ENCODE assay signal across 27 cellular contexts in the genomic region with DNA sequence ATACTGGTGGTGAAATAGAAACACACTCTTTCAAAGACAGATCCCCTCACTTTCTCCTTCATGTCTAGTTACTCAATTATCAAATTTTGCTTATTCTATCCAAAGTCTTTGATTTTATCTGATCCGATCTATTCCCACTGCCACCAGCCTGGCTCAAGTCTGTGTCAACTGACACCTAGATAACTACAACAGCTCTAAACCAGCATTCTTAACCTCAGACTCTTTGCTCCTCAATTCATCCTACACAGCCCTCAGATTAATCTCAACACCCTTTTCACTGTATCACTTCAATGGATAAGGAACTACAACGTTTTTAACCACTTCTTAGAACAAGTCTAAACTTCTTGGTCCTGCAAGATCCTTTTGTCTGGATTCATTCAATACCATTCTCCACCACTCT.
"Had no signal": no experiment of that assay in that cellular context is flagged by ENCODE, and none has a peak within 500 bp of the region (broad histone marks: within the 10 kb centered on the region; RNA-seq: fewer than 3 reads in every experiment).

No MANE protein-coding gene starts in this region.

- H3K27ac ChIP-seq: brain microvascular endothelial cell, heart left ventricle, lower lobe of right lung, neutrophil, psoas muscle, stomach, thyroid gland, upper lobe of right lung had no signal

- H3K36me3 ChIP-seq: brain microvascular endothelial cell, heart left ventricle, lower lobe of right lung, neutrophil, stomach, thyroid gland, upper lobe of right lung had no signal

- H3K27me3 Mint-ChIP-seq: activated CD8-positive, alpha-beta T cell treated with anti-CD3 and anti-CD28 coated beads for 36 hours; activated naive CD8-positive, alpha-beta T cell treated with anti-CD3 and anti-CD28 coated beads, Interleukin-2, amount 10 ng/mL, durations not matched to agents 7 days and 5 days; effector memory CD8-positive, alpha-beta T cell; stimulated activated naive B cell treated with anti-CD40 and anti-IgM and Interleukin-4, amounts not matched to agents 10 μg/mL and 1 μg/mL and 100 μg/mL, for 72 hours had no signal

- H3K4me3 Mint-ChIP-seq: activated CD8-positive, alpha-beta T cell treated with anti-CD3 and anti-CD28 coated beads for 36 hours; activated naive CD8-positive, alpha-beta T cell treated with anti-CD3 and anti-CD28 coated beads, Interleukin-2, amount 10 ng/mL, durations not matched to agents 7 days and 5 days; effector memory CD8-positive, alpha-beta T cell; nephron; stimulated activated naive B cell treated with anti-CD40 and anti-IgM and Interleukin-4, amounts not matched to agents 10 μg/mL and 1 μg/mL and 100 μg/mL, for 72 hours had no signal

- H3K4me3 ChIP-seq: heart left ventricle, lower lobe of right lung, psoas muscle, smooth muscle cell, stomach, thyroid gland, upper lobe of right lung had no signal

- ATAC-seq: activated T-cell treated with anti-CD3 and anti-CD28 coated beads, Interleukin-2, amount 50 U/mL, for 72 hours; esophagus mucosa; heart left ventricle; lower lobe of right lung; psoas muscle; stimulated activated naive B cell treated with anti-CD40 and anti-IgM and Interleukin-4, amounts not matched to agents 10 μg/mL and 1 μg/mL and 100 μg/mL, for 72 hours; upper lobe of right lung had no signal

- H3K27ac Mint-ChIP-seq: activated naive CD8-positive, alpha-beta T cell treated with anti-CD3 and anti-CD28 coated beads, Interleukin-2, amount 10 ng/mL, durations not matched to agents 7 days and 5 days; nephron; stimulated activated naive B cell treated with anti-CD40 and anti-IgM and Interleukin-4, amounts not matched to agents 10 μg/mL and 1 μg/mL and 100 μg/mL, for 72 hours had no signal

- FAIRE-seq: astrocyte, endothelial cell of umbilical vein had no signal

- H3K27me3 ChIP-seq: brain microvascular endothelial cell, heart left ventricle, neutrophil, stomach, thyroid gland, upper lobe of right lung had no signal

- H3K9me3 ChIP-seq: neutrophil, psoas muscle, stomach, thyroid gland, upper lobe of right lung had no signal

- H3K4me2 ChIP-seq: smooth muscle cell had no signal

- DNase-seq: activated CD4-positive, alpha-beta T cell treated with anti-CD3 and anti-CD28 coated beads, Interleukin-2, amount 50 U/mL, for 1 hour; activated CD8-positive, alpha-beta T cell treated with anti-CD3 and anti-CD28 coated beads for 36 hours; activated naive CD4-positive, alpha-beta T cell treated with Interleukin-2 at 50 U/mL for 16 hours; activated naive CD8-positive, alpha-beta T cell treated with anti-CD3 and anti-CD28 coated beads, Interleukin-2, amount 10 ng/mL, durations not matched to agents 7 days and 5 days; activated T-cell treated with anti-CD3 and anti-CD28 coated beads, Interleukin-2, amount 50 U/mL, for 72 hours; amniotic stem cell; brain microvascular endothelial cell; caudate nucleus; cortex of kidney; effector memory CD8-positive, alpha-beta T cell; foreskin fibroblast; heart left ventricle; lower lobe of right lung; mesenchymal stem cell; psoas muscle; stimulated activated CD4-positive, alpha-beta T cell treated with anti-CD3 and anti-CD28 coated beads, Interleukin-1b, Interleukin-23, amount 100 ng/mL, for 48 hours; stimulated activated naive B cell treated with anti-CD40 and anti-IgM and Interleukin-4, amounts not matched to agents 10 μg/mL and 1 μg/mL and 100 μg/mL, for 72 hours; stomach; T-helper 2 cell; thyroid gland; upper lobe of right lung had no signal
